ENCODE assay signal across 10 cellular contexts in the genomic region with DNA sequence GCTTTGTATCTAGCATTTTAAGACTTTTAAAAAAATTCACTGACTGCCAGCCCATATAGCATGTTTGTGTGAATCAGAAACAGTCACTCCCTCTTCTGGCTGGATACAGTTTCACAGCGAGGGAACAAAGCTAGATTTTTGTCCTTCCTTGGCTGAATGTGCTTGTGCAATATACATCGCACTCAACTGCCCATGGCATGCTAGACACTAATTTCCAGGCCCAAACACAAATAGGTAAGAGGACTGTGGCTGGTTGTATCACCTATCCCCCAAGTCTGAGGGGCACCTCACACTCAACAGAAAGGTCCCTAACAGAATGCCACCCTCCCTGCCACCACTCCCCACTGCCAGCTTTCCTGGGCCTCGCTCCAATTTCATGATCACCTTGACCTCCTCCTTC.
DNase-seq lines count a peak whose midpoint lies in the region; ATAC-seq and TF ChIP-seq lines count a peak whose summit lies in the region.
"Had no signal": no experiment of that assay in that cellular context is flagged by ENCODE, and none has a peak within 500 bp of the region (broad histone marks: within the 10 kb centered on the region; RNA-seq: fewer than 3 reads in every experiment).

No MANE protein-coding gene starts in this region.

- H3K27me3 ChIP-seq in DOHH2 (ENCODE audit: control insufficient read depth, low read length), result peaks cover 8% of the 10 kb centered on the region; the same call in 1 of the 2 replicates

- H3F3A ChIP-seq in DOHH2 (ENCODE audit: control insufficient read depth, insufficient read depth), result no peaks in the 10 kb centered on the region

- TF ChIP-seq CTCF in DOHH2 (IDR thresholded peaks at IDR 0.05; ENCODE audit: low read depth, low read length, poor library complexity, severe bottlenecking), result peak; percentile 40

- H3K9me2 ChIP-seq in DOHH2 (replicated peaks; ENCODE audit: control insufficient read depth, low read length), result no peaks in the 10 kb centered on the region

- no peak overlapping the region for H3K4me3 ChIP-seq in DOHH2 (ENCODE audit: low read length)
- H3K4me3 ChIP-seq: SJSA1 had no signal

- H3K79me2 ChIP-seq in DOHH2 (ENCODE audit: control insufficient read depth, low read length), result no peaks in the 10 kb centered on the region

- H3K4me2 ChIP-seq in DOHH2 (ENCODE audit: low read length), result no peak overlapping the region

- no peaks in the 10 kb centered on the region for H4K20me1 ChIP-seq in DOHH2 (ENCODE audit: control insufficient read depth, insufficient read depth, low read depth, low read length)

- DNase-seq in Kasumi-1 (lab: John Stamatoyannopoulos, UW) (peak; percentile 38 to 55), amniotic stem cell (lab: John Stamatoyannopoulos, UW) (peak; percentile 37), left kidney (ENCODE audit: low read depth, low spot score) (peak; percentile 74), erythroblast (lab: John Stamatoyannopoulos, UW) (no peak)
- DNase-seq: stimulated activated CD4-positive, alpha-beta T cell treated with anti-CD3 and anti-CD28 coated beads, Interleukin-1b, Interleukin-23, amount 100 ng/mL, for 48 hours had no signal

- no peaks in the 10 kb centered on the region for H3K9me3 ChIP-seq in DOHH2 (ENCODE audit: control insufficient read depth, insufficient read depth, low read length)
- H3K9me3 ChIP-seq: SJSA1 had no signal

- H3K27ac ChIP-seq in DOHH2 (ENCODE audit: low read depth, low read length), result no peak overlapping the region
- H3K27ac ChIP-seq: SJSA1 had no signal

- H3K4me1 ChIP-seq in DOHH2 (ENCODE audit: control insufficient read depth, low read length), result 0 out of 2 replicates have a peak, but pooled peaks cover 3% of the 10 kb centered on the region

- no peak for ATAC-seq in GM21423 (IDR thresholded peaks at IDR 0.05; ENCODE audit: unreplicated experiment)
- no peak for ATAC-seq in GM18907 (IDR thresholded peaks at IDR 0.05; ENCODE audit: unreplicated experiment)
- ATAC-seq in HG03025 (IDR thresholded peaks at IDR 0.05; ENCODE audit: low FRiP score, unreplicated experiment), result no peak

- TF ChIP-seq POLR2A in erythroblast (IDR thresholded peaks at IDR 0.05; ENCODE audit: low read length), result no peak

- H3K36me3 ChIP-seq in DOHH2 (ENCODE audit: control insufficient read depth, low read length), result no peaks in the 10 kb centered on the region
- H3K36me3 ChIP-seq: SJSA1 had no signal

Comparison
In these comparisons a context has a peak if more than half of its experiments do, and no peak if none do; other contexts are left out.
1. DNase-seq: peak in Kasumi-1 (2 of 2), amniotic stem cell (single experiment) and left kidney (single experiment); none in erythroblast (0 of 2).